In genomic region chr10:75408512-75408881, GRCh38 we compare ENCODE assay signal across 8 cellular contexts. TPM values are rescaled to one million over a fixed set of nuclear protein-coding genes. Genes with fewer than 3 reads are reported as not detected.
DNase-seq lines count a peak whose midpoint lies in the region; ATAC-seq, FAIRE-seq and TF ChIP-seq lines count a peak whose summit lies in the region.

No MANE protein-coding gene starts in this region.

- no peak overlapping the region for H3K27ac Mint-ChIP-seq in neural crest cell (ENCODE audit: unreplicated experiment)

- no peaks in the 10 kb centered on the region for H3K9me3 Mint-ChIP-seq in neural crest cell

- no peak for ATAC-seq in HG02610 (IDR thresholded peaks at IDR 0.05; ENCODE audit: unreplicated experiment)

- H3K4me2 ChIP-seq in MM.1S (ENCODE audit: low read depth, low read length) (peak overlapping the region; percentile 91), endothelial cell of umbilical vein (ENCODE audit: insufficient read depth, low read length) (peak overlapping the region; percentile 74)

- no peaks in the 10 kb centered on the region for H3K9me2 ChIP-seq in MM.1S (replicated peaks; ENCODE audit: insufficient read depth, low read length)

- H4K20me1 ChIP-seq in MM.1S (ENCODE audit: insufficient read depth, low read length) (no peaks in the 10 kb centered on the region), endothelial cell of umbilical vein (replicated peaks; ENCODE audit: control insufficient read depth, extremely low read depth, insufficient read depth, low read length) (no peaks in the 10 kb centered on the region)

- H3K79me2 ChIP-seq in MM.1S (ENCODE audit: low read length): no peaks in the 10 kb centered on the region
- H3K79me2 ChIP-seq in endothelial cell of umbilical vein (ENCODE audit: control insufficient read depth, insufficient read depth, low read length): no peaks in the 10 kb centered on the region

- H3K9ac ChIP-seq in MM.1S (ENCODE audit: low read length) (peak overlapping the region; percentile 66; the same call in 1 of the 2 replicates), endothelial cell of umbilical vein (replicated peaks; ENCODE audit: extremely low read depth, insufficient read depth, low read length) (no peak overlapping the region)

- CTCF ChIA-PET in BJ (lab: Yijun Ruan, JAX): no interaction called here
- CTCF ChIA-PET in endothelial cell of umbilical vein (lab: Charles Lee): no interaction called here

- H3K4me3 ChIP-seq in BJ (ENCODE audit: low read depth, low read length) (peak overlapping the region; percentile 92), MM.1S (ENCODE audit: low read length) (peak overlapping the region; percentile 83), endothelial cell of umbilical vein (replicated peaks in 1 of 3; ENCODE audit: insufficient read depth in 1 of 3, low read depth in 1 of 3, low read length in 3 of 3) (peak overlapping the region; percentile 13 to 42 (median 21))

- H3K9me3 ChIP-seq in MM.1S (replicated peaks; ENCODE audit: insufficient read depth, low read length) (no peaks in the 10 kb centered on the region), endothelial cell of umbilical vein (replicated peaks; ENCODE audit: control insufficient read depth, insufficient read depth, low read length) (no peaks in the 10 kb centered on the region)

- dilution Hi-C loops in endothelial cell of umbilical vein (cut with MboI; ENCODE audit: extremely low pct_ligation_motif_present, low sequenced_read_pairs): no loop called here

- H3K4me1 Mint-ChIP-seq in neural crest cell: peaks cover 48% of the 10 kb centered on the region

- no peak for TF ChIP-seq POLR2A in endothelial cell of umbilical vein (IDR thresholded peaks at IDR 0.05; ENCODE audit: low read depth, low read length)

- no peak for TF ChIP-seq CTCF in BJ (IDR thresholded peaks at IDR 0.05; ENCODE audit: insufficient read depth, low read depth, low read length)
- no peak for TF ChIP-seq CTCF in MM.1S (IDR thresholded peaks at IDR 0.05; ENCODE audit: low read length)
- no peak for TF ChIP-seq CTCF in endothelial cell of umbilical vein (IDR thresholded peaks at IDR 0.05; ENCODE audit: extremely low read depth in 1 of 2, insufficient read depth in 1 of 2, low read depth in 1 of 2, low read length in 2 of 2)
- no peak for TF ChIP-seq CTCF in neural crest cell (conservative IDR thresholded peaks at IDR 0.05)

- no peaks in the 10 kb centered on the region for H3K4me1 ChIP-seq in MM.1S (ENCODE audit: low read length)
- peaks cover 4% of the 10 kb centered on the region for H3K4me1 ChIP-seq in endothelial cell of umbilical vein (ENCODE audit: control insufficient read depth, extremely low read depth, insufficient read depth, low read length)

- no peaks in the 10 kb centered on the region for H3K9me1 ChIP-seq in endothelial cell of umbilical vein (replicated peaks; ENCODE audit: control insufficient read depth, extremely low read depth, insufficient read depth, low read length)

- H3K27ac ChIP-seq in MM.1S (ENCODE audit: low read length) (no peak overlapping the region), endothelial cell of umbilical vein (ENCODE audit: insufficient read depth, low read depth, low read length) (no peak overlapping the region)

- H3K4me3 Mint-ChIP-seq in neural crest cell: peak overlapping the region; percentile 88

- DNase-seq in BJ (ENCODE audit: low read depth) (no peak), MM.1S (no peak), endothelial cell of umbilical vein (ENCODE audit: low read depth, low spot score) (no peak), neural crest cell (ENCODE audit: low read depth, low spot score) (no peak), NAMALWA (ENCODE audit: low spot score) (no peak), NCI-H774 (lab: John Stamatoyannopoulos, UW) (no peak)
- no peak for DNase-seq in central memory CD4-positive, alpha-beta T cell

- FAIRE-seq in endothelial cell of umbilical vein (lab: Jason Lieb, UNC): no peak

- H2AFZ ChIP-seq in MM.1S (ENCODE audit: low read length) (no peak overlapping the region; the same call in 1 of the 2 replicates), endothelial cell of umbilical vein (ENCODE audit: low read depth, low read length) (no peak overlapping the region)

- H3K27me3 ChIP-seq in BJ (ENCODE audit: control insufficient read depth, insufficient read depth, low read length) (peaks cover 9% of the 10 kb centered on the region), MM.1S (replicated peaks; ENCODE audit: insufficient read depth, low read length) (no peaks in the 10 kb centered on the region), endothelial cell of umbilical vein (ENCODE audit: control insufficient read depth in 2 of 2, insufficient read depth in 2 of 2, low read length in 2 of 2) (peaks cover 39 to 76% of the 10 kb centered on the region in 2 experiments)

- POLR2A ChIA-PET in BJ (lab: Charles Lee) (no interaction called here), endothelial cell of umbilical vein (lab: Charles Lee) (no interaction called here)

- intact Hi-C loops in endothelial cell of umbilical vein (cut with micrococcal nuclease): no loop called here

- H3F3A ChIP-seq in MM.1S (ENCODE audit: insufficient read depth, low read length): peaks cover 13% of the 10 kb centered on the region; the same call in 1 of the 2 replicates

- H3K36me3 ChIP-seq in BJ (ENCODE audit: control insufficient read depth, insufficient read depth, low read length) (no peaks in the 10 kb centered on the region), MM.1S (replicated peaks; ENCODE audit: insufficient read depth, low read length) (no peaks in the 10 kb centered on the region), endothelial cell of umbilical vein (ENCODE audit: control insufficient read depth in 2 of 2, extremely low read depth in 1 of 2, insufficient read depth in 2 of 2, low read length in 2 of 2) (no peaks in the 10 kb centered on the region)

- H3K27me3 Mint-ChIP-seq in neural crest cell (ENCODE audit: low read depth): peaks cover 88% of the 10 kb centered on the region

- H3K36me3 Mint-ChIP-seq in neural crest cell (ENCODE audit: low read depth): no peaks in the 10 kb centered on the region

- no TSS peak for BruUV-seq in endothelial cell of umbilical vein (replicated peaks; lab: Mats Ljungman, UMichigan)

TF ChIP-seq in endothelial cell of umbilical vein, 7 proteins besides CTCF, POLR2A, EP300 and RAD21:
- TF ChIP-seq MYC (IDR thresholded peaks at IDR 0.05; ENCODE audit: low read depth, low read length) (no peak), EZH2 (IDR thresholded peaks at IDR 0.05; ENCODE audit: borderline replicate concordance, low read depth, low read length, severe bottlenecking) (peak; percentile 82)

RNA-seq across cellular contexts. Expression of gene ZNF503, which starts 6.9 kb away (rescaled TPM):
- polyA plus RNA-seq in BJ (2011; rRNA removed) (0.45 and 0.51 TPM in 2 replicates), endothelial cell of umbilical vein (0.58 and 0.73 TPM in 2 replicates)
- 0.33 and 0.62 TPM in 2 replicates for polyA minus RNA-seq in BJ (2011; rRNA and poly(A)+ RNA removed)
- total RNA-seq in endothelial cell of umbilical vein (2.2 and 2.7 TPM in 2 replicates), neural crest cell (14.6 and 15.9 TPM in 2 replicates)
- 0.28 and 0.37 TPM in 2 replicates for polyA plus RNA-seq in endothelial cell of umbilical vein (2011; cell fraction: cytosol; rRNA removed)
- polyA plus RNA-seq in endothelial cell of umbilical vein (2011; cell fraction: nucleus; rRNA removed): 0.37 and 0.39 TPM in 2 replicates
- 0.23 and 0.45 TPM in 2 replicates for polyA plus RNA-seq in endothelial cell of umbilical vein (2012)
- polyA minus RNA-seq in endothelial cell of umbilical vein: 0.40 and 0.66 TPM in 2 replicates
- polyA minus RNA-seq in endothelial cell of umbilical vein (2011; cell fraction: cytosol; rRNA and poly(A)+ RNA removed): 6.3 TPM
- 0.48 and 1.2 TPM in 2 replicates for polyA minus RNA-seq in endothelial cell of umbilical vein (2011; cell fraction: nucleus; rRNA and poly(A)+ RNA removed)

RNA-seq across cellular contexts. Expression of gene LRMDA, which starts 22.9 kb away (rescaled TPM):
- polyA plus RNA-seq in BJ (2011; rRNA removed) (0.12 TPM in 1 of 2 replicates, not detected in the other), endothelial cell of umbilical vein (7.0 and 18.0 TPM in 2 replicates)
- 0.05 and 0.47 TPM in 2 replicates for polyA minus RNA-seq in BJ (2011; rRNA and poly(A)+ RNA removed)
- total RNA-seq in endothelial cell of umbilical vein (5.1 and 9.7 TPM in 2 replicates), neural crest cell (0.98 and 3.1 TPM in 2 replicates)
- polyA plus RNA-seq in endothelial cell of umbilical vein (2011; cell fraction: cytosol; rRNA removed): 5.3 and 11.2 TPM in 2 replicates
- 3.7 and 6.1 TPM in 2 replicates for polyA plus RNA-seq in endothelial cell of umbilical vein (2011; cell fraction: nucleus; rRNA removed)
- polyA plus RNA-seq in endothelial cell of umbilical vein (2012): 0.27 and 1.6 TPM in 2 replicates
- 6.9 and 22.5 TPM in 2 replicates for polyA minus RNA-seq in endothelial cell of umbilical vein
- polyA minus RNA-seq in endothelial cell of umbilical vein (2011; cell fraction: cytosol; rRNA and poly(A)+ RNA removed): not detected
- polyA minus RNA-seq in endothelial cell of umbilical vein (2011; cell fraction: nucleus; rRNA and poly(A)+ RNA removed): 23.9 and 26.9 TPM in 2 replicates

Comparison
In these comparisons a context has a peak if more than half of its experiments do, and no peak if none do; other contexts are left out.
1. H3K4me3 ChIP-seq: peak in every context shown above with its lines; median percentile 92 in BJ; 83 in MM.1S; 21 in endothelial cell of umbilical vein.